9 cellular contexts compared by ENCODE assay signal in the genomic region with DNA sequence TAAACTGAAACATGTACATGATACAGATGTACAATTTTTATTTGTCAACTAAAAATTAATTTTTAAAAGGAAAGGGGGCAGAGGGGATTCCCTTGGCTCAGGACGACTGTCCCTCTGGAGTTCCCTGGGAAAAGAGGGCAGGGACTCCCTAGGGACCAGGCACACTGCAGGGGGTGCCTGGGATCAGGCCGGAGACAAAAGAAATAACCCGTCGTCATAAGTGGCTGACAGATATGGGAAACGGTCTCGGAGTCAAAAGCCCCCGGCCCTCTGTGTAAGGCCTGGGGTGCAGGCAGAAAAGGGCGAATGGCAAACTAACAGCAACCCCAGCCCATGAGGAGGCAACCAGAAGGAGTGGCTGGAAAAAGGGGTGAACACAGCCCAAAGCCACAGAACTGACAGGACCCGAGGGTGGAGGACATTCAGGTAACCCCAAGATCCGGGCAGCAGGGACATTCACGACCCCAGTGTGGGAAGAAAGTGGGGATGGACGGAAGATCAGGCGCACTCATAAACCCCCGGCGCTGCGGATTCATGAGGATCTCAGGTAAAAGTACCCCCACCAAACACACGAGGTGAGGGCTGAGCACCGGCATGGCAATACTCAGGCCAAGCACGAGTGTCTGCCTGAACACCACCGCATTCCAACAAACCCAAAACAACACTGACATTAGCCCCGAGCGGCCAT. TPM values are rescaled to one million over a fixed set of nuclear protein-coding genes. Genes with fewer than 3 reads are reported as not detected.
DNase-seq lines count a peak whose midpoint lies in the region; ATAC-seq, FAIRE-seq and TF ChIP-seq lines count a peak whose summit lies in the region.
"Had no signal": no experiment of that assay in that cellular context is flagged by ENCODE, and none has a peak within 500 bp of the region (broad histone marks: within the 10 kb centered on the region; RNA-seq: fewer than 3 reads in every experiment).

No MANE protein-coding gene starts in this region.

- peaks cover 81% of the 10 kb centered on the region for H3K79me2 ChIP-seq in fibroblast of lung (ENCODE audit: control insufficient read depth, insufficient read depth, low read length)

- DNase-seq in BE2C (no peak), RWPE2 (ENCODE audit: low spot score) (no peak), fibroblast of lung (ENCODE audit: low read depth in 2 of 2) (no peak), ovary (no peak), A673 (ENCODE audit: low spot score) (no peak), GM19239 (ENCODE audit: insufficient read length, low spot score) (no peak), cerebellar cortex (ENCODE audit: low spot score) (no peak)
- DNase-seq: T-helper 1 cell had no signal

- H2AFZ ChIP-seq in fibroblast of lung (ENCODE audit: low read length), result no peak overlapping the region

- ATAC-seq in RWPE2 (ENCODE audit: low read depth) (no peak), GM21737 (IDR thresholded peaks at IDR 0.05; ENCODE audit: unreplicated experiment) (no peak)

- TF ChIP-seq EP300 in ovary (IDR thresholded peaks at IDR 0.05), result no peak

- H3K4me1 ChIP-seq in BE2C (peaks cover 35% of the 10 kb centered on the region), RWPE2 (ENCODE audit: insufficient read depth, poor library complexity, severe bottlenecking) (peaks cover 34% of the 10 kb centered on the region), fibroblast of lung (ENCODE audit: control insufficient read depth, extremely low read depth, insufficient read depth, low read length) (peaks cover 55% of the 10 kb centered on the region), ovary (ENCODE audit: insufficient read depth) (peaks cover 54% of the 10 kb centered on the region), A673 (ENCODE audit: insufficient read depth, low read length, poor library complexity, severe bottlenecking) (peaks cover 4% of the 10 kb centered on the region)

- H3K27ac ChIP-seq in RWPE2 (ENCODE audit: poor library complexity, severe bottlenecking) (peak overlapping the region; percentile 93), fibroblast of lung (ENCODE audit: insufficient read depth, low read length) (peak overlapping the region; percentile 96), ovary (peak overlapping the region; percentile 42 to 91), A673 (ENCODE audit: low read depth, low read length, poor library complexity, severe bottlenecking) (no peak overlapping the region)

- TF ChIP-seq POLR2A in ovary (IDR thresholded peaks at IDR 0.05), result no peak

- WGBS in ovary, 3 donors, result 48 to 53% (median 50%) methylated on average over 22 of the region's 22 CpGs

- CTCF ChIA-PET in A673 (lab: Charles Lee), result no interaction called here

- TF ChIP-seq CTCF in BE2C (IDR thresholded peaks at IDR 0.05; ENCODE audit: low read depth, low read length), result no peak
- TF ChIP-seq CTCF in RWPE2 (IDR thresholded peaks at IDR 0.05; ENCODE audit: poor library complexity, severe bottlenecking), result no peak
- TF ChIP-seq CTCF in fibroblast of lung (conservative IDR thresholded peaks at IDR 0.05 in 1 of 2, IDR thresholded peaks at IDR 0.05 in 1 of 2; ENCODE audit: low read depth in 1 of 2, low read length in 2 of 2), result no peak
- TF ChIP-seq CTCF in ovary (IDR thresholded peaks at IDR 0.05), result no peak
- TF ChIP-seq CTCF in A673 (conservative IDR thresholded peaks at IDR 0.05; ENCODE audit: low read depth, low read length), result no peak

- H3K36me3 ChIP-seq in BE2C, result peaks cover 29% of the 10 kb centered on the region
- peaks cover 26% of the 10 kb centered on the region for H3K36me3 ChIP-seq in RWPE2 (ENCODE audit: low read depth)
- peaks cover 10% of the 10 kb centered on the region for H3K36me3 ChIP-seq in fibroblast of lung (ENCODE audit: control insufficient read depth, insufficient read depth, low read length)
- H3K36me3 ChIP-seq in ovary, result no peaks in the 10 kb centered on the region
- peaks cover 7% of the 10 kb centered on the region for H3K36me3 ChIP-seq in A673 (ENCODE audit: insufficient read depth, low read length, poor library complexity, severe bottlenecking)

- BruUV-seq in A673 (replicated peaks; lab: Mats Ljungman, UMichigan), result no TSS peak

- FAIRE-seq in GM19239 (lab: Jason Lieb, UNC), result no peak

- H3K27me3 ChIP-seq in BE2C, result no peaks in the 10 kb centered on the region
- H3K27me3 ChIP-seq in RWPE2 (ENCODE audit: insufficient read depth, poor library complexity, severe bottlenecking), result no peaks in the 10 kb centered on the region
- no peaks in the 10 kb centered on the region for H3K27me3 ChIP-seq in fibroblast of lung (ENCODE audit: control insufficient read depth, insufficient read depth, low read length)
- no peaks in the 10 kb centered on the region for H3K27me3 ChIP-seq in ovary
- H3K27me3 ChIP-seq in A673 (replicated peaks; ENCODE audit: insufficient read depth, low read depth, low read length, poor library complexity), result no peaks in the 10 kb centered on the region

- H3K9ac ChIP-seq in fibroblast of lung (ENCODE audit: insufficient read depth, low read length), result peak overlapping the region; percentile 39

- H3K9me3 ChIP-seq in BE2C, result no peaks in the 10 kb centered on the region
- no peaks in the 10 kb centered on the region for H3K9me3 ChIP-seq in RWPE2 (ENCODE audit: severe bottlenecking)
- H3K9me3 ChIP-seq in fibroblast of lung (ENCODE audit: control insufficient read depth, insufficient read depth, low read depth, low read length), result no peaks in the 10 kb centered on the region
- no peaks in the 10 kb centered on the region for H3K9me3 ChIP-seq in ovary
- no peaks in the 10 kb centered on the region for H3K9me3 ChIP-seq in A673 (ENCODE audit: low read depth, low read length, poor library complexity, severe bottlenecking)

- H4K20me1 ChIP-seq in fibroblast of lung (ENCODE audit: control insufficient read depth, extremely low read depth, insufficient read depth, low read length), result no peaks in the 10 kb centered on the region

- H3K4me2 ChIP-seq in fibroblast of lung (ENCODE audit: extremely low read depth, insufficient read depth, low read length), result peak overlapping the region; percentile 89

- intact Hi-C loops in ovary (cut with DNase I), result loop anchor here (5.0 to 10.0 kb wide), 3 partner anchors 56 to 218 kb away; partner anchors contain the start of genes ALKBH7 (in 1 of the 4) and PSPN (in 1 of the 4)
- intact Hi-C loops in A673 (cut with micrococcal nuclease; ENCODE audit: unreplicated experiment), result no loop called here

- POLR2A ChIA-PET in A673 (lab: Charles Lee; ENCODE audit: low non-redundant PET), result no interaction called here

- H3K4me3 ChIP-seq in BE2C (ENCODE audit: low read depth, low read length), result peak overlapping the region; percentile 52
- no peak overlapping the region for H3K4me3 ChIP-seq in RWPE2 (ENCODE audit: severe bottlenecking)
- H3K4me3 ChIP-seq in fibroblast of lung (replicated peaks in 1 of 4; ENCODE audit: control extremely low read depth in 1 of 4, insufficient read depth in 1 of 4, low read depth in 3 of 4, low read length in 4 of 4), result peak overlapping the region; percentile 13 to 49 (median 25)
- H3K4me3 ChIP-seq in ovary, result peak overlapping the region; percentile 15
- no peak overlapping the region for H3K4me3 ChIP-seq in A673 (ENCODE audit: low read depth, low read length, poor library complexity, severe bottlenecking)

RNA-seq across cellular contexts. Expression of gene MLLT1, which starts 6.7 kb away (rescaled TPM):
- polyA plus RNA-seq in BE2C (2012; ENCODE audit: insufficient read depth, insufficient read length, low read depth), result 146 TPM
- 4.4 and 6.4 TPM in 2 replicates for total RNA-seq in fibroblast of lung
- polyA plus RNA-seq in fibroblast of lung, result 13.7 and 14.4 TPM in 2 replicates
- 31.8 and 34.7 TPM in 2 replicates for polyA plus RNA-seq in fibroblast of lung (2012)
- 41.0 and 53.4 TPM in 2 replicates for polyA minus RNA-seq in fibroblast of lung (ENCODE audit: low replicate concordance)
- total RNA-seq in ovary, result 100 to 1,000 TPM in 3 of 7 donors, 10 to 100 TPM in 4; 16.3 to 116 (median 95.8) TPM
- polyA plus RNA-seq in ovary, result 10 to 100 TPM; 11.1 to 43.7 TPM
- total RNA-seq in A673 (2021), result 80.1 and 88.6 TPM in 2 replicates

Comparison
In these comparisons a context has a peak if more than half of its experiments do, and no peak if none do; other contexts are left out.
1. H3K4me3 ChIP-seq: peak in BE2C (single experiment), fibroblast of lung (4 of 4) and ovary (single experiment); none in RWPE2 (single experiment) and A673 (single experiment).